ENCODE assay signal across 25 cellular contexts in genomic region chr2:156541229-156541628, GRCh38.
DNase-seq lines count a peak whose midpoint lies in the region; ATAC-seq lines count a peak whose summit lies in the region.
"Had no signal": no experiment of that assay in that cellular context is flagged by ENCODE, and none has a peak within 500 bp of the region (broad histone marks: within the 10 kb centered on the region; RNA-seq: fewer than 3 reads in every experiment).

No MANE protein-coding gene starts in this region.

- H3K9me3 Mint-ChIP-seq in activated T-helper 2 cell treated with anti-CD3 and anti-CD28 coated beads, Interferon-gamma antibody, Interleukin-2, Interleukin-4, amounts not matched to agents 10 μg/mL and 5 μg/mL and 100 μg/mL, durations not matched to agents 14 hours and 24 hours and 36 hours, result peaks cover 3% of the 10 kb centered on the region
- H3K9me3 Mint-ChIP-seq: activated naive CD8-positive, alpha-beta T cell treated with anti-CD3 and anti-CD28 coated beads for 36 hours; mesothelial cell of epicardium; naive thymus-derived CD8-positive, alpha-beta T cell had no signal

- ATAC-seq in GM19043 (IDR thresholded peaks at IDR 0.05; ENCODE audit: low read depth, unreplicated experiment), result peak; percentile 27
- peak; percentile 30 for ATAC-seq in HG02588 (IDR thresholded peaks at IDR 0.05; ENCODE audit: unreplicated experiment)
- ATAC-seq in HG03432 (IDR thresholded peaks at IDR 0.05; ENCODE audit: unreplicated experiment), result peak; percentile 27
- ATAC-seq: left lung; naive thymus-derived CD8-positive, alpha-beta T cell; Panc1; right cardiac atrium had no signal

- no peak overlapping the region for H3K27ac Mint-ChIP-seq in activated T-helper 2 cell treated with anti-CD3 and anti-CD28 coated beads, Interferon-gamma antibody, Interleukin-2, Interleukin-4, amounts not matched to agents 10 μg/mL and 5 μg/mL and 100 μg/mL, durations not matched to agents 14 hours and 24 hours and 36 hours
- H3K27ac Mint-ChIP-seq: activated naive CD8-positive, alpha-beta T cell treated with anti-CD3 and anti-CD28 coated beads for 36 hours; mesothelial cell of epicardium had no signal

- intact Hi-C loops in activated T-helper 2 cell treated with anti-CD3 and anti-CD28 coated beads, Interferon-gamma antibody, Interleukin-2, Interleukin-4, amounts not matched to agents 10 μg/mL and 5 μg/mL and 100 μg/mL, durations not matched to agents 14 hours and 24 hours and 36 hours (cut with micrococcal nuclease), result no loop called here

- DNase-seq in pons (ENCODE audit: low spot score) (peak; percentile 7), islet precursor cell (no peak)
- DNase-seq in activated T-helper 2 cell treated with anti-CD3 and anti-CD28 coated beads, Interferon-gamma antibody, Interleukin-2, Interleukin-4, amounts not matched to agents 10 μg/mL and 5 μg/mL and 100 μg/mL, durations not matched to agents 14 hours and 24 hours and 36 hours (ENCODE audit: low spot score), result no peak
- DNase-seq in stimulated activated CD4-positive, alpha-beta T cell treated with anti-CD3 and anti-CD28 coated beads, Interleukin-4, amount 100 ng/mL, for 4 hours, result no peak
- DNase-seq: activated CD4-positive, alpha-beta T cell treated with anti-CD3 and anti-CD28 coated beads, Interleukin-2, amount 50 U/mL, for 4 hours; activated CD4-positive, CD25-positive, alpha-beta regulatory T cell; activated CD8-positive, alpha-beta memory T cell treated with anti-CD3 and anti-CD28 coated beads, Interleukin-2, amount 50 U/mL, for 4 hours; activated naive CD8-positive, alpha-beta T cell treated with anti-CD3 and anti-CD28 coated beads for 36 hours; left lung; naive thymus-derived CD8-positive, alpha-beta T cell; NCI-H1092 treated with DMSO at 0.1 percent for 48 hours; NCI-H1930; NCI-H526; ovary; right cardiac atrium; SHP77 treated with DMSO at 0.1 percent for 48 hours; spleen; stimulated activated naive CD4-positive, alpha-beta T cell treated with Interleukin-2 at 50 U/mL for 16 hours; testis; uterus had no signal

- H3K36me3 Mint-ChIP-seq in activated T-helper 2 cell treated with anti-CD3 and anti-CD28 coated beads, Interferon-gamma antibody, Interleukin-2, Interleukin-4, amounts not matched to agents 10 μg/mL and 5 μg/mL and 100 μg/mL, durations not matched to agents 14 hours and 24 hours and 36 hours (ENCODE audit: low read depth), result peaks cover 17% of the 10 kb centered on the region
- H3K36me3 Mint-ChIP-seq: mesothelial cell of epicardium had no signal

- no peaks in the 10 kb centered on the region for H3K27me3 Mint-ChIP-seq in activated T-helper 2 cell treated with anti-CD3 and anti-CD28 coated beads, Interferon-gamma antibody, Interleukin-2, Interleukin-4, amounts not matched to agents 10 μg/mL and 5 μg/mL and 100 μg/mL, durations not matched to agents 14 hours and 24 hours and 36 hours (ENCODE audit: low read depth)
- H3K27me3 Mint-ChIP-seq: activated naive CD8-positive, alpha-beta T cell treated with anti-CD3 and anti-CD28 coated beads for 36 hours; naive thymus-derived CD8-positive, alpha-beta T cell had no signal

- H3K4me1 Mint-ChIP-seq in activated T-helper 2 cell treated with anti-CD3 and anti-CD28 coated beads, Interferon-gamma antibody, Interleukin-2, Interleukin-4, amounts not matched to agents 10 μg/mL and 5 μg/mL and 100 μg/mL, durations not matched to agents 14 hours and 24 hours and 36 hours (ENCODE audit: low read depth), result peaks cover 26% of the 10 kb centered on the region

- H3K4me3 Mint-ChIP-seq in activated T-helper 2 cell treated with anti-CD3 and anti-CD28 coated beads, Interferon-gamma antibody, Interleukin-2, Interleukin-4, amounts not matched to agents 10 μg/mL and 5 μg/mL and 100 μg/mL, durations not matched to agents 14 hours and 24 hours and 36 hours (ENCODE audit: low read depth), result no peak overlapping the region
- H3K4me3 Mint-ChIP-seq: activated naive CD8-positive, alpha-beta T cell treated with anti-CD3 and anti-CD28 coated beads for 36 hours; mesothelial cell of epicardium; naive thymus-derived CD8-positive, alpha-beta T cell had no signal
